ENCODE assay signal across 26 cellular contexts in genomic region chr2:30801821-30802455, GRCh38. TPM values are rescaled to one million over a fixed set of nuclear protein-coding genes. Genes with fewer than 3 reads are reported as not detected.
"Had no signal": no experiment of that assay in that cellular context is flagged by ENCODE, and none has a peak within 500 bp of the region (broad histone marks: within the 10 kb centered on the region; RNA-seq: fewer than 3 reads in every experiment).

No MANE protein-coding gene starts in this region.

- ATAC-seq: HepG2, K562 had no signal

- H3K36me3 Mint-ChIP-seq: IgD-negative memory B cell had no signal

- H3K27ac ChIP-seq: KMS-11, SJSA1, SK-N-MC had no signal

- H3K9ac ChIP-seq: KMS-11 had no signal

- DNase-seq: Kasumi-1, MM.1S, NCI-H1092 treated with DMSO at 0.1 percent for 48 hours, NCI-H1417, NCI-H1436 treated with DMSO at 0.1 percent for 48 hours, NCI-H1694 treated with DMSO at 0.1 percent for 48 hours, NCI-H1930, NCI-H2081, NCI-H2171, NCI-H226, NCI-H446, NCI-H510A, NCI-H524 treated with DMSO at 0.1 percent for 48 hours, NCI-H69, NCI-H774, Right ventricle myocardium superior, RPMI8226, SIG-M5 had no signal

- H3K9me3 ChIP-seq: SJSA1 had no signal

- H3K4me2 ChIP-seq: KMS-11 had no signal

- H3K36me3 ChIP-seq: SJSA1 had no signal

- H3K9me3 Mint-ChIP-seq: IgD-negative memory B cell had no signal

- H3K4me3 ChIP-seq: K562, SJSA1, SK-N-MC had no signal

- H3K4me1 ChIP-seq: SJSA1 had no signal

RNA-seq across cellular contexts. Expression of gene CAPN13, which starts 5.3 kb away (rescaled TPM):
- total RNA-seq: HepG2, HT1080, K562, M059J, Right ventricle myocardium superior, SJSA1 had no signal
- polyA plus RNA-seq: HepG2, IgD-negative memory B cell, K562 had no signal
